In genomic region chr10:102132563-102133372, GRCh38 we compare ENCODE assay signal across 1 cellular context.
A peak's percentile ranks its signal among the peaks of the same experiment; 100 is the strongest.
TF ChIP-seq lines count a peak whose summit lies in the region.

Gene PPRC1, plus strand, starts transcription at chr10:102133040. Its CDS starts 29 bp downstream, at chr10:102133069.

TF ChIP-seq in HEK293, 187 proteins besides CTCF, POLR2A, EP300 and RAD21 (continued from another document and continues in another):
- TF ChIP-seq, protein P1, sequence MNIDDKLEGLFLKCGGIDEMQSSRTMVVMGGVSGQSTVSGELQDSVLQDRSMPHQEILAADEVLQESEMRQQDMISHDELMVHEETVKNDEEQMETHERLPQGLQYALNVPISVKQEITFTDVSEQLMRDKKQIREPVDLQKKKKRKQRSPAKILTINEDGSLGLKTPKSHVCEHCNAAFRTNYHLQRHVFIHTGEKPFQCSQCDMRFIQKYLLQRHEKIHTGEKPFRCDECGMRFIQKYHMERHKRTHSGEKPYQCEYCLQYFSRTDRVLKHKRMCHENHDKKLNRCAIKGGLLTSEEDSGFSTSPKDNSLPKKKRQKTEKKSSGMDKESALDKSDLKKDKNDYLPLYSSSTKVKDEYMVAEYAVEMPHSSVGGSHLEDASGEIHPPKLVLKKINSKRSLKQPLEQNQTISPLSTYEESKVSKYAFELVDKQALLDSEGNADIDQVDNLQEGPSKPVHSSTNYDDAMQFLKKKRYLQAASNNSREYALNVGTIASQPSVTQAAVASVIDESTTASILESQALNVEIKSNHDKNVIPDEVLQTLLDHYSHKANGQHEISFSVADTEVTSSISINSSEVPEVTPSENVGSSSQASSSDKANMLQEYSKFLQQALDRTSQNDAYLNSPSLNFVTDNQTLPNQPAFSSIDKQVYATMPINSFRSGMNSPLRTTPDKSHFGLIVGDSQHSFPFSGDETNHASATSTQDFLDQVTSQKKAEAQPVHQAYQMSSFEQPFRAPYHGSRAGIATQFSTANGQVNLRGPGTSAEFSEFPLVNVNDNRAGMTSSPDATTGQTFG (tag by site-specific recombination; IDR thresholded peaks at IDR 0.05; ENCODE audit: borderline replicate concordance): no peak; the same call in 1 of the 2 replicates
- TF ChIP-seq ZNF10 (tag by site-specific recombination; IDR thresholded peaks at IDR 0.05): peak; percentile 74; the same call in 1 of the 2 replicates
- TF ChIP-seq REPIN1 (tag by site-specific recombination; IDR thresholded peaks at IDR 0.05; ENCODE audit: low read depth): no peak
- no peak for TF ChIP-seq ZNF138 (tag by site-specific recombination; IDR thresholded peaks at IDR 0.05; ENCODE audit: borderline replicate concordance)
- TF ChIP-seq, protein P2, sequence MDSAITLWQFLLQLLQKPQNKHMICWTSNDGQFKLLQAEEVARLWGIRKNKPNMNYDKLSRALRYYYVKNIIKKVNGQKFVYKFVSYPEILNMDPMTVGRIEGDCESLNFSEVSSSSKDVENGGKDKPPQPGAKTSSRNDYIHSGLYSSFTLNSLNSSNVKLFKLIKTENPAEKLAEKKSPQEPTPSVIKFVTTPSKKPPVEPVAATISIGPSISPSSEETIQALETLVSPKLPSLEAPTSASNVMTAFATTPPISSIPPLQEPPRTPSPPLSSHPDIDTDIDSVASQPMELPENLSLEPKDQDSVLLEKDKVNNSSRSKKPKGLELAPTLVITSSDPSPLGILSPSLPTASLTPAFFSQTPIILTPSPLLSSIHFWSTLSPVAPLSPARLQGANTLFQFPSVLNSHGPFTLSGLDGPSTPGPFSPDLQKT (IDR thresholded peaks at IDR 0.05; ENCODE audit: borderline replicate concordance, low read depth, low read length): no peak
- TF ChIP-seq, protein P3, sequence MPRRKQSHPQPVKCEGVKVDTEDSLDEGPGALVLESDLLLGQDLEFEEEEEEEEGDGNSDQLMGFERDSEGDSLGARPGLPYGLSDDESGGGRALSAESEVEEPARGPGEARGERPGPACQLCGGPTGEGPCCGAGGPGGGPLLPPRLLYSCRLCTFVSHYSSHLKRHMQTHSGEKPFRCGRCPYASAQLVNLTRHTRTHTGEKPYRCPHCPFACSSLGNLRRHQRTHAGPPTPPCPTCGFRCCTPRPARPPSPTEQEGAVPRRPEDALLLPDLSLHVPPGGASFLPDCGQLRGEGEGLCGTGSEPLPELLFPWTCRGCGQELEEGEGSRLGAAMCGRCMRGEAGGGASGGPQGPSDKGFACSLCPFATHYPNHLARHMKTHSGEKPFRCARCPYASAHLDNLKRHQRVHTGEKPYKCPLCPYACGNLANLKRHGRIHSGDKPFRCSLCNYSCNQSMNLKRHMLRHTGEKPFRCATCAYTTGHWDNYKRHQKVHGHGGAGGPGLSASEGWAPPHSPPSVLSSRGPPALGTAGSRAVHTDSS (tag by site-specific recombination; IDR thresholded peaks at IDR 0.05): no peak
- TF ChIP-seq MYNN (tag by site-specific recombination; IDR thresholded peaks at IDR 0.05; ENCODE audit: borderline replicate concordance): no peak
- no peak; the same call in 1 of the 2 replicates for TF ChIP-seq KLF10 (tag by site-specific recombination; IDR thresholded peaks at IDR 0.05)
- TF ChIP-seq ZNF585B (tag by site-specific recombination; IDR thresholded peaks at IDR 0.05): no peak
- no peak; the same call in 1 of the 2 replicates for TF ChIP-seq OSR2 (tag by site-specific recombination; IDR thresholded peaks at IDR 0.05)
- TF ChIP-seq, protein P4, sequence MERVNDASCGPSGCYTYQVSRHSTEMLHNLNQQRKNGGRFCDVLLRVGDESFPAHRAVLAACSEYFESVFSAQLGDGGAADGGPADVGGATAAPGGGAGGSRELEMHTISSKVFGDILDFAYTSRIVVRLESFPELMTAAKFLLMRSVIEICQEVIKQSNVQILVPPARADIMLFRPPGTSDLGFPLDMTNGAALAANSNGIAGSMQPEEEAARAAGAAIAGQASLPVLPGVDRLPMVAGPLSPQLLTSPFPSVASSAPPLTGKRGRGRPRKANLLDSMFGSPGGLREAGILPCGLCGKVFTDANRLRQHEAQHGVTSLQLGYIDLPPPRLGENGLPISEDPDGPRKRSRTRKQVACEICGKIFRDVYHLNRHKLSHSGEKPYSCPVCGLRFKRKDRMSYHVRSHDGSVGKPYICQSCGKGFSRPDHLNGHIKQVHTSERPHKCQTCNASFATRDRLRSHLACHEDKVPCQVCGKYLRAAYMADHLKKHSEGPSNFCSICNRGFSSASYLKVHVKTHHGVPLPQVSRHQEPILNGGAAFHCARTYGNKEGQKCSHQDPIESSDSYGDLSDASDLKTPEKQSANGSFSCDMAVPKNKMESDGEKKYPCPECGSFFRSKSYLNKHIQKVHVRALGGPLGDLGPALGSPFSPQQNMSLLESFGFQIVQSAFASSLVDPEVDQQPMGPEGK (tag by site-specific recombination; IDR thresholded peaks at IDR 0.05): peak; percentile 91
- peak; percentile 94 for TF ChIP-seq TRIM28 (IDR thresholded peaks at IDR 0.05; ENCODE audit: borderline replicate concordance, low read length)
- TF ChIP-seq ZNF155 (tag by site-specific recombination; IDR thresholded peaks at IDR 0.05): no peak
- TF ChIP-seq ZSCAN5A (tag by site-specific recombination; IDR thresholded peaks at IDR 0.05): peak; percentile 34; the same call in 1 of the 2 replicates
- TF ChIP-seq ZNF23 (tag by site-specific recombination; IDR thresholded peaks at IDR 0.05; ENCODE audit: borderline replicate concordance): no peak
- peak; percentile 41; the same call in 1 of the 2 replicates for TF ChIP-seq REST (tag by site-specific recombination; IDR thresholded peaks at IDR 0.05)
- TF ChIP-seq ZSCAN30 (tag by site-specific recombination; IDR thresholded peaks at IDR 0.05): peak; percentile 50; the same call in 1 of the 2 replicates
- TF ChIP-seq ZBTB48 (tag by site-specific recombination; IDR thresholded peaks at IDR 0.05): peak; percentile 91
- no peak for TF ChIP-seq BCL11B (tag by site-specific recombination; IDR thresholded peaks at IDR 0.05; ENCODE audit: low read depth)
- TF ChIP-seq SCRT2 (tag by site-specific recombination; IDR thresholded peaks at IDR 0.05): peak; percentile 84
- peak; percentile 14 for TF ChIP-seq SETDB1 (IDR thresholded peaks at IDR 0.05; ENCODE audit: insufficient read length, low read length)
- TF ChIP-seq ZNF302 (tag by site-specific recombination; IDR thresholded peaks at IDR 0.05; ENCODE audit: low read depth): no peak
- no peak for TF ChIP-seq ZSCAN23 (tag by site-specific recombination; IDR thresholded peaks at IDR 0.05)
- TF ChIP-seq ZNF776 (tag by site-specific recombination; IDR thresholded peaks at IDR 0.05; ENCODE audit: borderline replicate concordance): no peak
- TF ChIP-seq ZNF19 (tag by site-specific recombination; IDR thresholded peaks at IDR 0.05; ENCODE audit: low read depth): no peak
- TF ChIP-seq ZNF248 (tag by site-specific recombination; IDR thresholded peaks at IDR 0.05): no peak
- peak; percentile 30; the same call in 1 of the 2 replicates for TF ChIP-seq KLF8 (tag by site-specific recombination; IDR thresholded peaks at IDR 0.05)
- TF ChIP-seq, protein P5, sequence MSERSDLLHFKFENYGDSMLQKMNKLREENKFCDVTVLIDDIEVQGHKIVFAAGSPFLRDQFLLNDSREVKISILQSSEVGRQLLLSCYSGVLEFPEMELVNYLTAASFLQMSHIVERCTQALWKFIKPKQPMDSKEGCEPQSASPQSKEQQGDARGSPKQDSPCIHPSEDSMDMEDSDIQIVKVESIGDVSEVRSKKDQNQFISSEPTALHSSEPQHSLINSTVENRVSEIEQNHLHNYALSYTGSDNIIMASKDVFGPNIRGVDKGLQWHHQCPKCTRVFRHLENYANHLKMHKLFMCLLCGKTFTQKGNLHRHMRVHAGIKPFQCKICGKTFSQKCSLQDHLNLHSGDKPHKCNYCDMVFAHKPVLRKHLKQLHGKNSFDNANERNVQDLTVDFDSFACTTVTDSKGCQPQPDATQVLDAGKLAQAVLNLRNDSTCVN (tag by site-specific recombination; optimal IDR thresholded peaks at IDR 0.05): peak; percentile 94
- peak; percentile 95 for TF ChIP-seq YY1 (tag by site-specific recombination; IDR thresholded peaks at IDR 0.05)
- no peak for TF ChIP-seq ZNF174 (tag by site-specific recombination; IDR thresholded peaks at IDR 0.05)
- peak; percentile 23; the same call in 1 of the 2 replicates for TF ChIP-seq ZNF391 (tag by site-specific recombination; IDR thresholded peaks at IDR 0.05; ENCODE audit: borderline replicate concordance, low read depth)
- TF ChIP-seq ZNF341 (tag by site-specific recombination; IDR thresholded peaks at IDR 0.05; ENCODE audit: low read depth): no peak
- TF ChIP-seq ZNF112 (tag by site-specific recombination; IDR thresholded peaks at IDR 0.05): no peak
- no peak for TF ChIP-seq ZNF37A (tag by site-specific recombination; IDR thresholded peaks at IDR 0.05)
- TF ChIP-seq ZNF24 (tag by site-specific recombination; IDR thresholded peaks at IDR 0.05): peak; percentile 63; the same call in 1 of the 2 replicates
- peak; percentile 87; the same call in 1 of the 2 replicates for TF ChIP-seq ZNF221 (tag by site-specific recombination; IDR thresholded peaks at IDR 0.05; ENCODE audit: borderline replicate concordance)
- TF ChIP-seq ZNF600 (tag by site-specific recombination; IDR thresholded peaks at IDR 0.05): peak; percentile 60; the same call in 1 of the 2 replicates
- no peak for TF ChIP-seq ZNF266 (tag by site-specific recombination; IDR thresholded peaks at IDR 0.05; ENCODE audit: low read depth)
- TF ChIP-seq MEIS1 (CRISPR knock-in tag; IDR thresholded peaks at IDR 0.05; ENCODE audit: borderline replicate concordance): no peak
- no peak for TF ChIP-seq GLI4 (tag by site-specific recombination; IDR thresholded peaks at IDR 0.05)
- no peak for TF ChIP-seq ZNF16 (tag by site-specific recombination; IDR thresholded peaks at IDR 0.05; ENCODE audit: low read depth)
- TF ChIP-seq ZNF571 (tag by site-specific recombination; IDR thresholded peaks at IDR 0.05): no peak
- peak; percentile 18; the same call in 1 of the 2 replicates for TF ChIP-seq ZNF146 (tag by site-specific recombination; IDR thresholded peaks at IDR 0.05)
- TF ChIP-seq ZFP3 (tag by site-specific recombination; IDR thresholded peaks at IDR 0.05; ENCODE audit: low read depth): no peak
- peak; percentile 60; the same call in 1 of the 2 replicates for TF ChIP-seq ZNF239 (tag by site-specific recombination; IDR thresholded peaks at IDR 0.05)
- TF ChIP-seq ZBTB11 (tag by site-specific recombination; conservative IDR thresholded peaks at IDR 0.05; ENCODE audit: low read depth): peak; percentile 95
- TF ChIP-seq ZNF394 (tag by site-specific recombination; IDR thresholded peaks at IDR 0.05; ENCODE audit: borderline replicate concordance): peak; percentile 63
- TF ChIP-seq ZNF785 (tag by site-specific recombination; IDR thresholded peaks at IDR 0.05): no peak; the same call in 1 of the 2 replicates
